19 cellular contexts compared by ENCODE assay signal in genomic region chr12:123894823-123895338, GRCh38.
DNase-seq lines count a peak whose midpoint lies in the region; ATAC-seq, FAIRE-seq and TF ChIP-seq lines count a peak whose summit lies in the region.
"Had no signal": no experiment of that assay in that cellular context is flagged by ENCODE, and none has a peak within 500 bp of the region (broad histone marks: within the 10 kb centered on the region; RNA-seq: fewer than 3 reads in every experiment).

No MANE protein-coding gene starts in this region.

- H3K27me3 Mint-ChIP-seq in activated T-cell treated with anti-CD3 and anti-CD28 coated beads, Interleukin-2, amount 50 U/mL, for 4 hours (ENCODE audit: low read depth): peaks cover 16% of the 10 kb centered on the region
- peaks cover 2% of the 10 kb centered on the region for H3K27me3 Mint-ChIP-seq in osteocyte (ENCODE audit: unreplicated experiment)

- no peak overlapping the region for H3K4me3 Mint-ChIP-seq in activated T-cell treated with anti-CD3 and anti-CD28 coated beads, Interleukin-2, amount 50 U/mL, for 4 hours
- no peak overlapping the region for H3K4me3 Mint-ChIP-seq in osteocyte (ENCODE audit: unreplicated experiment)
- H3K4me3 Mint-ChIP-seq: CD8-positive, alpha-beta memory T cell; HFFc6 had no signal

- no peak overlapping the region for H3K9ac ChIP-seq in HUES64 (ENCODE audit: low read depth, low read length)
- H3K9ac ChIP-seq in K562 (ENCODE audit: insufficient read depth in 1 of 2, low read depth in 2 of 2, low read length in 2 of 2): no peak overlapping the region
- H3K9ac ChIP-seq: BLaER1 had no signal

- H3K4me1 Mint-ChIP-seq in activated T-cell treated with anti-CD3 and anti-CD28 coated beads, Interleukin-2, amount 50 U/mL, for 4 hours (ENCODE audit: low read depth): no peaks in the 10 kb centered on the region
- H3K4me1 Mint-ChIP-seq in osteocyte (ENCODE audit: unreplicated experiment): peaks cover 18% of the 10 kb centered on the region
- H3K4me1 Mint-ChIP-seq: CD8-positive, alpha-beta memory T cell had no signal

- H3K4me2 ChIP-seq in A549 (no peak overlapping the region), K562 (ENCODE audit: insufficient read depth, low read length) (no peak overlapping the region)
- H3K4me2 ChIP-seq: BLaER1 had no signal

- no peak for TF ChIP-seq EP300 in A549 (IDR thresholded peaks at IDR 0.05)
- no peak for TF ChIP-seq EP300 in K562 (IDR thresholded peaks at IDR 0.05; ENCODE audit: low read length)

- peaks cover 10% of the 10 kb centered on the region; the same call in 2 of the 3 replicates for H3K4me1 ChIP-seq in A549
- H3K4me1 ChIP-seq in HUES64 (ENCODE audit: insufficient read depth, low read length): peaks cover 4% of the 10 kb centered on the region; the same call in 1 of the 2 replicates
- peaks cover 0 to 4% of the 10 kb centered on the region in 2 experiments; a peak in 2 of 5 replicates for H3K4me1 ChIP-seq in K562 (replicated peaks in 1 of 2; ENCODE audit: control insufficient read depth in 2 of 2, insufficient read depth in 2 of 2, low read length in 2 of 2)
- H3K4me1 ChIP-seq: Caco-2 had no signal

- H2AFZ ChIP-seq in K562 (ENCODE audit: low read depth, low read length): no peak overlapping the region

- no peak for TF ChIP-seq CTCF in A549 (IDR thresholded peaks at IDR 0.05)
- TF ChIP-seq CTCF in K562 (IDR thresholded peaks at IDR 0.05 in 2 of 3, conservative IDR thresholded peaks at IDR 0.05 in 1 of 3; ENCODE audit: insufficient read depth in 2 of 3, low read depth in 1 of 3, low read length in 3 of 3): no peak
- no peak for TF ChIP-seq CTCF in fibroblast of mammary gland (conservative IDR thresholded peaks at IDR 0.05; ENCODE audit: control insufficient read depth, insufficient read depth, low read depth, low read length)
- no peak for TF ChIP-seq CTCF in osteocyte (IDR thresholded peaks at IDR 0.05)

- no peaks in the 10 kb centered on the region; the same call in 1 of the 2 replicates for H4K20me1 ChIP-seq in K562 (replicated peaks; ENCODE audit: control insufficient read depth, insufficient read depth, low read length)
- H4K20me1 ChIP-seq: BLaER1 had no signal

- TF ChIP-seq RAD21 in A549 (conservative IDR thresholded peaks at IDR 0.05 in 1 of 2, IDR thresholded peaks at IDR 0.05 in 1 of 2) (no peak), K562 (CRISPR knock-in tag; conservative IDR thresholded peaks at IDR 0.05 in 1 of 2, IDR thresholded peaks at IDR 0.05 in 1 of 2) (no peak)

- DNase-seq in A549 (ENCODE audit: low read depth in 1 of 2, low spot score in 1 of 2) (no peak), K562 (ENCODE audit: extremely low read depth in 1 of 4, low spot score in 3 of 4) (no peak), fibroblast of mammary gland (ENCODE audit: low read depth) (peak; percentile 21), osteocyte (ENCODE audit: extremely low spot score, unreplicated experiment) (no peak)
- no peak for DNase-seq in activated T-cell treated with anti-CD3 and anti-CD28 coated beads, Interleukin-2, amount 50 U/mL, for 4 hours
- DNase-seq in activated CD4-positive, CD25-positive, alpha-beta regulatory T cell treated with anti-CD3 and anti-CD28 coated beads, Interleukin-2, amount 50 U/mL, for 72 hours: no peak
- DNase-seq: AML-193; Caco-2; CD8-positive, alpha-beta memory T cell; DND-41; GF-D8; HCEC 1CT; HFFc6 had no signal

- H3K9me1 ChIP-seq in K562 (ENCODE audit: control insufficient read depth, insufficient read depth, low read length): no peaks in the 10 kb centered on the region

- no peaks in the 10 kb centered on the region for H3K36me3 Mint-ChIP-seq in activated T-cell treated with anti-CD3 and anti-CD28 coated beads, Interleukin-2, amount 50 U/mL, for 4 hours (ENCODE audit: insufficient read depth)
- H3K36me3 Mint-ChIP-seq in osteocyte (ENCODE audit: unreplicated experiment): no peaks in the 10 kb centered on the region
- H3K36me3 Mint-ChIP-seq: CD8-positive, alpha-beta memory T cell had no signal

- BruUV-seq in K562 (replicated peaks; lab: Mats Ljungman, UMichigan): no TSS peak

- no peaks in the 10 kb centered on the region for H3K9me3 Mint-ChIP-seq in activated T-cell treated with anti-CD3 and anti-CD28 coated beads, Interleukin-2, amount 50 U/mL, for 4 hours
- no peaks in the 10 kb centered on the region for H3K9me3 Mint-ChIP-seq in osteocyte (ENCODE audit: unreplicated experiment)
- H3K9me3 Mint-ChIP-seq: CD8-positive, alpha-beta memory T cell had no signal

- H3K27me3 ChIP-seq in HUES64 (ENCODE audit: insufficient read depth, low read length) (no peaks in the 10 kb centered on the region), K562 (ENCODE audit: control insufficient read depth in 2 of 2, insufficient read depth in 2 of 2, low read length in 2 of 2) (peaks cover 63 to 81% of the 10 kb centered on the region in 2 experiments)
- H3K27me3 ChIP-seq: BLaER1 had no signal

- H3K36me3 ChIP-seq in HUES64 (ENCODE audit: insufficient read depth, low read length) (no peaks in the 10 kb centered on the region), K562 (ENCODE audit: control insufficient read depth, insufficient read depth, low read length) (no peaks in the 10 kb centered on the region)
- H3K36me3 ChIP-seq: BLaER1 had no signal

- intact Hi-C loops in K562 (cut with micrococcal nuclease): no loop called here

- CTCF ChIA-PET in A549 (lab: Yijun Ruan, JAX): no interaction called here
- CTCF ChIA-PET in K562 (lab: Yijun Ruan, JAX; ENCODE audit: low intra/inter-chr PET ratio): no interaction called here

- no peaks in the 10 kb centered on the region for H3K79me2 ChIP-seq in K562 (ENCODE audit: control insufficient read depth, insufficient read depth, low read length)

- FAIRE-seq in A549 (lab: Jason Lieb, UNC) (peak; percentile 7), K562 (lab: Jason Lieb, UNC) (no peak)
- FAIRE-seq: A204.1, GM19239, H1, HTR-8/SVneo had no signal

- POLR2A ChIA-PET in A549 (lab: Yijun Ruan, JAX) (no interaction called here), K562 (lab: Yijun Ruan, JAX) (no interaction called here)

- H3K27ac Mint-ChIP-seq in osteocyte (ENCODE audit: unreplicated experiment): no peak overlapping the region
- H3K27ac Mint-ChIP-seq: HFFc6 had no signal

- no peak overlapping the region for H3K4me3 ChIP-seq in A549
- no peak overlapping the region for H3K4me3 ChIP-seq in HUES64 (ENCODE audit: low read length)
- H3K4me3 ChIP-seq in K562: no peak overlapping the region
- H3K4me3 ChIP-seq in fibroblast of mammary gland (ENCODE audit: control insufficient read depth, low read depth, low read length): no peak overlapping the region
- H3K4me3 ChIP-seq: BLaER1 had no signal

- WGBS in A549 (ENCODE audit: missing lambda C conversion rate): 51% methylated on average over 4 of the region's 4 CpGs
- WGBS in HUES64: 64% methylated on average over 4 of the region's 4 CpGs
- WGBS in K562 (ENCODE audit: insufficient coverage, low coverage, missing lambda C conversion rate): 19% methylated on average over 4 of the region's 4 CpGs

- H3K9me3 ChIP-seq in A549: no peaks in the 10 kb centered on the region
- no peaks in the 10 kb centered on the region for H3K9me3 ChIP-seq in HUES64 (ENCODE audit: insufficient read depth, low read depth, low read length)
- H3K9me3 ChIP-seq in K562 (replicated peaks; ENCODE audit: control insufficient read depth, insufficient read depth, low read depth, low read length): no peaks in the 10 kb centered on the region
- H3K9me3 ChIP-seq: BLaER1, Caco-2 had no signal

- ATAC-seq in A549 (no peak), K562 (no peak)
- no peak for ATAC-seq in activated T-cell treated with anti-CD3 and anti-CD28 coated beads, Interleukin-2, amount 50 U/mL, for 4 hours

- TF ChIP-seq POLR2A in A549 (IDR thresholded peaks at IDR 0.05; ENCODE audit: low read length) (no peak), K562 (conservative IDR thresholded peaks at IDR 0.05) (no peak)

- in situ Hi-C loops in K562 (cut with MboI): no loop called here

- H3K27ac ChIP-seq in A549 (no peak overlapping the region), HUES64 (ENCODE audit: low read depth, low read length) (peak overlapping the region; percentile 17; the same call in 1 of the 2 replicates), K562 (ENCODE audit: extremely low read depth, low read depth, low read length) (no peak overlapping the region)
- H3K27ac ChIP-seq: BLaER1 had no signal

TF ChIP-seq in A549, 52 proteins besides CTCF, POLR2A, EP300 and RAD21 (continues in another document):
- TF ChIP-seq ELK1 (IDR thresholded peaks at IDR 0.05; ENCODE audit: low read depth, low read length) (no peak), JUNB (IDR thresholded peaks at IDR 0.05) (no peak), ZNF302 (CRISPR knock-in tag; IDR thresholded peaks at IDR 0.05) (no peak), HOXA7 (CRISPR knock-in tag; IDR thresholded peaks at IDR 0.05) (no peak), HES2 (IDR thresholded peaks at IDR 0.05) (no peak)

TF ChIP-seq in K562, 482 proteins besides CTCF, POLR2A, EP300 and RAD21 (continues in another document):
- TF ChIP-seq XRCC5 (IDR thresholded peaks at IDR 0.05; ENCODE audit: low read depth, low read length) (no peak), SNAPC5 (CRISPR knock-in tag; IDR thresholded peaks at IDR 0.05) (no peak)
